Comparison of ENCODE assay signal across 7 cellular contexts in genomic region chr9:135343733-135344522, GRCh38.
DNase-seq lines count a peak whose midpoint lies in the region; ATAC-seq and TF ChIP-seq lines count a peak whose summit lies in the region.

No MANE protein-coding gene starts in this region.

- DNase-seq in GM03348 (ENCODE audit: low spot score) (peak; percentile 88), MV-4-11 (lab: John Stamatoyannopoulos, UW) (peak; percentile 6), choroid plexus epithelial cell (ENCODE audit: low read depth) (peak; percentile 47), lung microvascular endothelial cell (ENCODE audit: low read depth in 2 of 2) (peak; percentile 27 to 41)
- DNase-seq in stimulated activated naive CD4-positive, alpha-beta T cell treated with Interleukin-2 at 50 U/mL for 16 hours (lab: John Stamatoyannopoulos, UW): peak; percentile 25

- peak; percentile 79 for TF ChIP-seq CTCF in WI38 (IDR thresholded peaks at IDR 0.05; ENCODE audit: low read depth, low read length)
- peak; percentile 85 for TF ChIP-seq CTCF in choroid plexus epithelial cell (conservative IDR thresholded peaks at IDR 0.05; ENCODE audit: low read depth, low read length)

- ATAC-seq in GM21367 (IDR thresholded peaks at IDR 0.05; ENCODE audit: unreplicated experiment): no peak

- H3K4me3 ChIP-seq in WI38 (ENCODE audit: low read depth, low read length) (no peak overlapping the region), choroid plexus epithelial cell (ENCODE audit: low read depth, low read length) (no peak overlapping the region)

Comparison
In these comparisons a context has a peak if more than half of its experiments do, and no peak if none do; other contexts are left out.
1. DNase-seq: peak in every context shown above with its lines; median percentile 88 in GM03348; 47 in choroid plexus epithelial cell; 34 in lung microvascular endothelial cell; 25 in stimulated activated naive CD4-positive, alpha-beta T cell treated with Interleukin-2 at 50 U/mL for 16 hours; 6 in MV-4-11.